Comparison of ENCODE assay signal across 1 cellular context in the genomic region with DNA sequence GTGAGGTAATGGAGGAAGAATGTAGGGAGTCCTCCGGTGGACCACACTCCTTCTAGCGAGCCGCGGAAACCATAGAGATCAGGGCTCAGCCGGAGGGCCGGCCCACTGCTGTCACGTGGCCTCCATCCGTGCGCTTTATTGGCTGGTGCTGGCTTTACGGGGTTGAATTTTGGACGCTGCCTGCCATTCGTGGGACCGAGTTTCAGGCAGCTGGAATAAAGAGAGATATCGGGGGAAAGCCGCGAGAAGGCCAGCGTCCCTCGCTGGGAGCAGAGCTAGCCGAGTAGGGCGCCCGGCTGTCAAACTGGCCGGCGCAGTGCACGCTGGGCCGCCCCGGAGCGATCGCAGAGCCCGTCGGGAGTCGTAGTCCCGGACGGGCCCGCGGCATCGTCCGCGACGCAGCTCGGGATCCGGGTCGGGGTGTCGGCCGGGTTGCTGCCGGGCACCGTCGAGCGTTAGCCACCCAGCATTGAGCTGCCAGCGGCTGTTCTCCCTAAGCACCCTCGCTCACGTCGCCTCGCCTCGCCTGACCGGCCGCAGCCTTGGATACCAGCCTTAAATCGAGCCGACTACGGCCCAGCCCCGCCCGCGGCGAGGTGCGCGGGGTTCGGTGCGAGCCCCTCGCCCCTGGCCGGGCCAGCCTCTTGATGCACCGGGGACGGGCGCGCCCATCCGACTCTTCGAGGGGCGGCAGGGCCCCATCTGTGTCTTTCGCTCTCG.
TF ChIP-seq lines count a peak whose summit lies in the region.

A gene with protein sequence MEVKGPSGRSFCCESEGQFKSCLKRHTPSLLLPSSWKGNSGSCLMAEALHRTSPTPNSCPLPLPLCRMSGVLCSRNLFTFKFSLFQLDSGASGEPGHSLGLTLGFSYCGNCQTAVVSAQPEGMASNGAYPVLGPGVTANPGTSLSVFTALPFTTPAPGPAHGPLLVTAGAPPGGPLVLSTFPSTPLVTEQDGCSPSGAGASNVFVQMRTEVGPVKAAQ (N-terminal part only) (plus strand): TSS at position 244 of the 720 bp plus-strand sequence. CDS start 15,002 bp downstream, outside the sequence.

TF ChIP-seq in HepG2, 621 proteins besides CTCF, POLR2A, EP300 and RAD21 (continued from another document):
- TF ChIP-seq CHD2 (IDR thresholded peaks at IDR 0.05; ENCODE audit: low read depth, low read length) (peak; percentile 60), SALL1 (CRISPR knock-in tag; IDR thresholded peaks at IDR 0.05) (0 out of 2 replicates have a peak, but pooled peaks have one; percentile 17), POLR2AphosphoS5 (IDR thresholded peaks at IDR 0.05; ENCODE audit: low read depth, low read length) (0 out of 2 replicates have a peak, but pooled peaks have one; percentile 30), NFYB (CRISPR knock-in tag; IDR thresholded peaks at IDR 0.05) (peak; percentile 64)
- TF ChIP-seq, protein P1, sequence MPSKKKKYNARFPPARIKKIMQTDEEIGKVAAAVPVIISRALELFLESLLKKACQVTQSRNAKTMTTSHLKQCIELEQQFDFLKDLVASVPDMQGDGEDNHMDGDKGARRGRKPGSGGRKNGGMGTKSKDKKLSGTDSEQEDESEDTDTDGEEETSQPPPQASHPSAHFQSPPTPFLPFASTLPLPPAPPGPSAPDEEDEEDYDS (CRISPR knock-in tag; IDR thresholded peaks at IDR 0.05): peak; percentile 58; the same call in 1 of the 2 replicates
- TF ChIP-seq, protein P2, sequence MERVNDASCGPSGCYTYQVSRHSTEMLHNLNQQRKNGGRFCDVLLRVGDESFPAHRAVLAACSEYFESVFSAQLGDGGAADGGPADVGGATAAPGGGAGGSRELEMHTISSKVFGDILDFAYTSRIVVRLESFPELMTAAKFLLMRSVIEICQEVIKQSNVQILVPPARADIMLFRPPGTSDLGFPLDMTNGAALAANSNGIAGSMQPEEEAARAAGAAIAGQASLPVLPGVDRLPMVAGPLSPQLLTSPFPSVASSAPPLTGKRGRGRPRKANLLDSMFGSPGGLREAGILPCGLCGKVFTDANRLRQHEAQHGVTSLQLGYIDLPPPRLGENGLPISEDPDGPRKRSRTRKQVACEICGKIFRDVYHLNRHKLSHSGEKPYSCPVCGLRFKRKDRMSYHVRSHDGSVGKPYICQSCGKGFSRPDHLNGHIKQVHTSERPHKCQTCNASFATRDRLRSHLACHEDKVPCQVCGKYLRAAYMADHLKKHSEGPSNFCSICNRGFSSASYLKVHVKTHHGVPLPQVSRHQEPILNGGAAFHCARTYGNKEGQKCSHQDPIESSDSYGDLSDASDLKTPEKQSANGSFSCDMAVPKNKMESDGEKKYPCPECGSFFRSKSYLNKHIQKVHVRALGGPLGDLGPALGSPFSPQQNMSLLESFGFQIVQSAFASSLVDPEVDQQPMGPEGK (CRISPR knock-in tag; IDR thresholded peaks at IDR 0.05): 0 out of 2 replicates have a peak, but pooled peaks have one; percentile 16
